ENCODE assay signal across 16 cellular contexts in the genomic region with DNA sequence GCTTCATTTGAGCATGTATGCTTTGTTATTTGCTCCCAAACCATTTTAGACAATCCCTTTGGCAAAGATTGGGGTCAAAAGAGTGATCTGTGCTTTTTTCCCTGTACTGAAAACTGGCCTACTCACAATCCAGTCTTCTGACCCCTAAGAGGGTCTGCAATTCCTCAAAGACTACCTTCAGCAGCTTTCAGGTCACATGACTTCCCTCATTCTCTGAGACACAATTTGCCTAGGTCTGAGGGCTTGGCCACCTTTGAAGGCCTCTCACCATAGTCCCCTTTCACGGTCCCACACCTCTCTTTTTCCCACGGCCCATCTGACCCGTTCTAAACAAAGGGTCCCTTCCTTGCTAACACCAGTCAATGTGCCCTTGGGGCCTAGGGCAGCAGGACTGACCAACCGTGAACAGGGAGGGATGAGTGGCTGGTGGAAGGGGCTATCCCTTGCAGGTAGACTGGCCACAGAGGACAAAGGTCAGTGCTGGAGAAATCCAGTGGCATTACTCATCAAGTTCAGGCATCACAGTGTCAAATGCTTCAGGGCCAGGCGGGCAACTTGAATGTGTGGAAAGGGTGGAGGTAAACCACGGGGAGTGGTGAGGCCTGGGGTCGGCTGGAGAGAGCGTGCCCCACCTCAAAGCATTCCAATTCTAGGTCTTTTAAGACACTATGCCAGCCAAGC. TPM values are rescaled to one million over a fixed set of nuclear protein-coding genes. Genes with fewer than 3 reads are reported as not detected.
DNase-seq lines count a peak whose midpoint lies in the region; ATAC-seq lines count a peak whose summit lies in the region.
"Had no signal": no experiment of that assay in that cellular context is flagged by ENCODE, and none has a peak within 500 bp of the region (broad histone marks: within the 10 kb centered on the region; RNA-seq: fewer than 3 reads in every experiment).

No MANE protein-coding gene starts in this region.

- ATAC-seq in HG02970 (IDR thresholded peaks at IDR 0.05; ENCODE audit: low FRiP score, unreplicated experiment): no peak
- ATAC-seq: activated CD8-positive, alpha-beta T cell treated with anti-CD3 and anti-CD28 coated beads for 36 hours; stimulated activated naive CD8-positive, alpha-beta T cell treated with anti-CD3 and anti-CD28 coated beads, Interleukin-15, Interleukin-2, amounts not matched to agents 100 U/mL and 50 U/mL, for 24 hours had no signal

- no peak overlapping the region for H3K4me3 ChIP-seq in SJSA1
- H3K4me3 ChIP-seq: ovary had no signal

- DNase-seq in HPDE6-E6E7 (ENCODE audit: extremely low spot score) (peak; percentile 50), SJSA1 (ENCODE audit: low read depth in 1 of 2, low spot score in 2 of 2) (peak; percentile 54 to 68), kidney glomerular epithelial cell (lab: John Stamatoyannopoulos, UW) (peak; percentile 97), substantia nigra (lab: John Stamatoyannopoulos, UW) (no peak), NCI-H82 treated with DMSO at 0.1 percent for 48 hours (lab: John Stamatoyannopoulos, UW; ENCODE audit: unreplicated experiment) (no peak), NOMO-1 treated with DMSO at 0.1 percent for 48 hours (lab: John Stamatoyannopoulos, UW; ENCODE audit: unreplicated experiment) (no peak)
- DNase-seq: activated CD8-positive, alpha-beta T cell treated with anti-CD3 and anti-CD28 coated beads for 36 hours; activated naive CD4-positive, alpha-beta T cell treated with Interleukin-2 at 50 U/mL for 16 hours; HCEC 1CT; KBM-7; NCI-H187; stimulated activated CD4-positive, alpha-beta T cell treated with anti-CD3 and anti-CD28 coated beads, Interleukin-1b, Interleukin-23, amount 100 ng/mL, for 48 hours; stimulated activated naive CD8-positive, alpha-beta T cell treated with anti-CD3 and anti-CD28 coated beads, Interleukin-15, Interleukin-2, amounts not matched to agents 100 U/mL and 50 U/mL, for 24 hours had no signal

- no peaks in the 10 kb centered on the region for H3K9me3 ChIP-seq in SJSA1 (replicated peaks)
- H3K9me3 ChIP-seq: ovary had no signal

- peaks cover 75% of the 10 kb centered on the region for H3K4me1 ChIP-seq in SJSA1 (replicated peaks)

- H3K27ac ChIP-seq in SJSA1 (peak overlapping the region; percentile 62), substantia nigra (ENCODE audit: low read depth, low read length, poor library complexity, severe bottlenecking) (peak overlapping the region; percentile 19)
- H3K27ac ChIP-seq: ovary had no signal

- H3K36me3 ChIP-seq in SJSA1: peaks cover 90% of the 10 kb centered on the region
- H3K36me3 ChIP-seq: ovary had no signal

- no peaks in the 10 kb centered on the region for H3K27me3 ChIP-seq in SJSA1 (replicated peaks)
- H3K27me3 ChIP-seq: ovary had no signal

RNA-seq across cellular contexts. Expression of a gene that starts 10.8 kb away (rescaled TPM):
- total RNA-seq in SJSA1 (2014; rRNA removed; shearing (Covaris generic)): 175 and 181 TPM in 2 replicates
- total RNA-seq: activated CD8-positive, alpha-beta T cell treated with anti-CD3 and anti-CD28 coated beads for 36 hours had no signal

RNA-seq across cellular contexts. Expression of a gene that starts 11.8 kb away (rescaled TPM):
- 1.1 TPM in 1 of 2 replicates, not detected in the other for total RNA-seq in SJSA1 (2014; rRNA removed; shearing (Covaris generic))
- total RNA-seq: activated CD8-positive, alpha-beta T cell treated with anti-CD3 and anti-CD28 coated beads for 36 hours had no signal

RNA-seq across cellular contexts. Expression of a gene that starts 19.5 kb away (rescaled TPM):
- not detected in 2 replicates for total RNA-seq in SJSA1 (2014; rRNA removed; shearing (Covaris generic))
- total RNA-seq: activated CD8-positive, alpha-beta T cell treated with anti-CD3 and anti-CD28 coated beads for 36 hours; lower leg skin had no signal

RNA-seq across cellular contexts. Expression of a gene that starts 27.6 kb away (rescaled TPM):
- total RNA-seq in SJSA1 (2014; rRNA removed; shearing (Covaris generic)): 22.1 and 30.4 TPM in 2 replicates

RNA-seq across cellular contexts. Expression of a gene that starts 58.0 kb away (rescaled TPM):
- 0.38 and 0.87 TPM in 2 replicates for total RNA-seq in SJSA1 (2014; rRNA removed; shearing (Covaris generic))

Comparison
In these comparisons a context has a peak if more than half of its experiments do, and no peak if none do; other contexts are left out.
1. DNase-seq: peak in HPDE6-E6E7 (single experiment), SJSA1 (2 of 2) and kidney glomerular epithelial cell (single experiment); none in substantia nigra (0 of 49), NCI-H82 treated with DMSO at 0.1 percent for 48 hours (single experiment) and NOMO-1 treated with DMSO at 0.1 percent for 48 hours (single experiment).